ENCODE assay signal across 10 cellular contexts in the genomic region with DNA sequence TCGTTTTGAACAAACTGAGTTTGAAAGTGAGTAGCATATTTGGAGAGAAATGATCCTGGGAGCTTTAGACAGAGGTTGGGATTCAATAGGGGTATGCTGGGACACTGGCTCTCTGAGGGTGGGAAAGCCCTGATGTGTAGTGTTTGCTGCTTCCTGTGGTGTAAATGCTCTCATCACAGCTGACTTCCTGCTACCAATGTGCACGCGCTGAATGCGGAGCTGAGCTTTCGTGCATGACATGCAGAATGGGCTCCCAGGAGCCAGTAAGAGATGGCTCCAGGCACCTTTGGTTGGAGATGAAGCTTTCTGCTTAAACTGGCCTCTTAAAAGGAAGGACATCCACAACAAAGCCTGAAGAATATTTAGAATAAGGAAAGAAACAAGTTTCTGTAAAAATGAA.
DNase-seq lines count a peak whose midpoint lies in the region; ATAC-seq and TF ChIP-seq lines count a peak whose summit lies in the region.
"Had no signal": no experiment of that assay in that cellular context is flagged by ENCODE, and none has a peak within 500 bp of the region (broad histone marks: within the 10 kb centered on the region; RNA-seq: fewer than 3 reads in every experiment).

No MANE protein-coding gene starts in this region.

- ATAC-seq in HG02623 (IDR thresholded peaks at IDR 0.05; ENCODE audit: unreplicated experiment) = peak; percentile 51
- peak; percentile 55 for ATAC-seq in stimulated activated naive CD8-positive, alpha-beta T cell treated with anti-CD3 and anti-CD28 coated beads, Interleukin-15, Interleukin-2, amounts not matched to agents 100 U/mL and 50 U/mL, for 24 hours

- H3K79me2 ChIP-seq in Karpas-422 (ENCODE audit: low read length) = no peaks in the 10 kb centered on the region

- no peak overlapping the region for H3K4me3 ChIP-seq in Karpas-422 (ENCODE audit: low read length)

- no peak overlapping the region for H2AFZ ChIP-seq in Karpas-422 (ENCODE audit: low read length)

- DNase-seq in activated naive CD4-positive, alpha-beta T cell treated with anti-CD3 and anti-CD28 coated beads, Interleukin-2, amount 10 ng/mL, durations not matched to agents 7 days and 5 days = peak; percentile 22
- no peak for DNase-seq in activated naive CD4-positive, alpha-beta T cell treated with anti-CD3 and anti-CD28 coated beads, Interleukin-2, amount 50 U/mL, for 16 hours
- DNase-seq in Karpas-422 (peak; percentile 45), CD14-positive monocyte (ENCODE audit: low spot score) (no peak), ecto neural progenitor cell (ENCODE audit: low spot score) (no peak)
- peak; percentile 7 for DNase-seq in stimulated activated naive CD8-positive, alpha-beta T cell treated with anti-CD3 and anti-CD28 coated beads, Interleukin-15, Interleukin-2, amounts not matched to agents 100 U/mL and 50 U/mL, for 24 hours
- DNase-seq in stimulated activated CD4-positive, alpha-beta T cell treated with anti-CD3 and anti-CD28 coated beads, Interleukin-4, amount 100 ng/mL, for 4 hours = no peak
- DNase-seq: endodermal cell had no signal

- no peaks in the 10 kb centered on the region for H3K9me3 ChIP-seq in Karpas-422 (ENCODE audit: low read length)

- H4K20me1 ChIP-seq in Karpas-422 (ENCODE audit: insufficient read depth, low read depth, low read length) = no peaks in the 10 kb centered on the region

- peaks cover 7% of the 10 kb centered on the region for H3K4me1 ChIP-seq in Karpas-422 (ENCODE audit: low read length)

- H3K9me3 Mint-ChIP-seq in activated naive CD4-positive, alpha-beta T cell treated with anti-CD3 and anti-CD28 coated beads, Interleukin-2, amount 10 ng/mL, durations not matched to agents 7 days and 5 days = no peaks in the 10 kb centered on the region
- peaks cover 0 to 4% (median 0%) of the 10 kb centered on the region in 7 donors for H3K9me3 Mint-ChIP-seq in CD14-positive monocyte
- H3K9me3 Mint-ChIP-seq: endodermal cell had no signal

- no peak overlapping the region for H3K27ac ChIP-seq in Karpas-422 (ENCODE audit: low read length)

- intact Hi-C loops in CD14-positive monocyte (cut with micrococcal nuclease) = no loop called here

- no peaks in the 10 kb centered on the region for H3K27me3 ChIP-seq in Karpas-422 (ENCODE audit: low read length)

- peak overlapping the region; percentile 54 for H3K4me2 ChIP-seq in Karpas-422 (ENCODE audit: low read depth, low read length, poor library complexity, severe bottlenecking)

- TF ChIP-seq CTCF in CD14-positive monocyte (IDR thresholded peaks at IDR 0.05) = no peak

- no peaks in the 10 kb centered on the region for H3K36me3 ChIP-seq in Karpas-422 (ENCODE audit: insufficient read depth, low read length)

- H3K9ac ChIP-seq in Karpas-422 (ENCODE audit: low read length) = no peak overlapping the region

- peaks cover 16% of the 10 kb centered on the region for H3K27me3 Mint-ChIP-seq in activated naive CD4-positive, alpha-beta T cell treated with anti-CD3 and anti-CD28 coated beads, Interleukin-2, amount 10 ng/mL, durations not matched to agents 7 days and 5 days
- H3K27me3 Mint-ChIP-seq in CD14-positive monocyte (ENCODE audit: low read depth in 3 of 3) = peaks cover 0 to 2% (median 0%) of the 10 kb centered on the region in 3 donors
- H3K27me3 Mint-ChIP-seq: progenitor cell of endocrine pancreas had no signal

- CTCF ChIA-PET in activated naive CD4-positive, alpha-beta T cell treated with anti-CD3 and anti-CD28 coated beads, Interleukin-2, amount 10 ng/mL, durations not matched to agents 7 days and 5 days (lab: Charles Lee) = interaction anchor here (0.9 kb wide), 1 partner anchor 338 kb away, joined by 3 read pairs; no protein-coding TSS in a partner anchor

- no peaks in the 10 kb centered on the region for H3K36me3 Mint-ChIP-seq in activated naive CD4-positive, alpha-beta T cell treated with anti-CD3 and anti-CD28 coated beads, Interleukin-2, amount 10 ng/mL, durations not matched to agents 7 days and 5 days
- H3K36me3 Mint-ChIP-seq in CD14-positive monocyte = no peaks in the 10 kb centered on the region

- H3K4me3 Mint-ChIP-seq in activated naive CD4-positive, alpha-beta T cell treated with anti-CD3 and anti-CD28 coated beads, Interleukin-2, amount 10 ng/mL, durations not matched to agents 7 days and 5 days = peak overlapping the region; percentile 48
- no peak overlapping the region for H3K4me3 Mint-ChIP-seq in CD14-positive monocyte
- H3K4me3 Mint-ChIP-seq: endodermal cell had no signal

- H3K4me1 Mint-ChIP-seq in activated naive CD4-positive, alpha-beta T cell treated with anti-CD3 and anti-CD28 coated beads, Interleukin-2, amount 10 ng/mL, durations not matched to agents 7 days and 5 days = peaks cover 9% of the 10 kb centered on the region
- no peaks in the 10 kb centered on the region for H3K4me1 Mint-ChIP-seq in CD14-positive monocyte

- no peak overlapping the region for H3K27ac Mint-ChIP-seq in activated naive CD4-positive, alpha-beta T cell treated with anti-CD3 and anti-CD28 coated beads, Interleukin-2, amount 10 ng/mL, durations not matched to agents 7 days and 5 days
- H3K27ac Mint-ChIP-seq in CD14-positive monocyte = no peak overlapping the region
- H3K27ac Mint-ChIP-seq: endodermal cell, progenitor cell of endocrine pancreas had no signal

- H3K9me2 ChIP-seq in Karpas-422 (replicated peaks; ENCODE audit: insufficient read depth, low read length) = no peaks in the 10 kb centered on the region

Comparison
In these comparisons a context has a peak if more than half of its experiments do, and no peak if none do; other contexts are left out.
1. DNase-seq: peak in activated naive CD4-positive, alpha-beta T cell treated with anti-CD3 and anti-CD28 coated beads, Interleukin-2, amount 10 ng/mL, durations not matched to agents 7 days and 5 days (single experiment), Karpas-422 (single experiment) and stimulated activated naive CD8-positive, alpha-beta T cell treated with anti-CD3 and anti-CD28 coated beads, Interleukin-15, Interleukin-2, amounts not matched to agents 100 U/mL and 50 U/mL, for 24 hours (single experiment); none in activated naive CD4-positive, alpha-beta T cell treated with anti-CD3 and anti-CD28 coated beads, Interleukin-2, amount 50 U/mL, for 16 hours (single experiment), CD14-positive monocyte (single experiment), ecto neural progenitor cell (single experiment) and stimulated activated CD4-positive, alpha-beta T cell treated with anti-CD3 and anti-CD28 coated beads, Interleukin-4, amount 100 ng/mL, for 4 hours (0 of 2).